8 cellular contexts compared by ENCODE assay signal in the genomic region with DNA sequence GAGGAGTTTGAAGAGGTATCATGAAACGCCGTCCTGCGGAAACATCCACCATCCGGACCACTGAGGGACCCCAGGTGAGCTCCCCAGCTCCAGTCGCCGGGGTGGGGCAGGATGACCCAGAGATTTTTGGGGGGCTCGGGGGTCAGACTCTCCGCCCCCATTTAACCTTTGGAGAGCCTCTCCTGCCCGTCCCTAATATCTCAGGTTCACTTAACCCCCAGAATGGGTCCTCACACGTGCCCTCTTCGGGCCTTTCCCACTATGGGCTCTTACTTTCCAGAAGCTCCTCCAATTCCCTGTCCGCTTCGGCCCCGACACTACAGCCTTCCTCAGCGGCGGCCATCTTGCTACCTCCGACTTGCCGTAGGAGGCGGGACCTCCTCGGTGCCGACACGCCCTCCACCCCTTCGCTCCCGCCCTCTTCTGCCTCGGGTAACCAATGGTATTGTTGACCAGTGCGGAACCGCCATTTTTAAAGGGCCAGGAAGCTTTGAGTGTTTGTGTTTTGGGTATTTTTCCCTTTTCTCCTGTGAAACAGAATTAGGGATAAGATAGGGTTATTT. TPM values are rescaled to one million over a fixed set of nuclear protein-coding genes. Genes with fewer than 3 reads are reported as not detected.
DNase-seq lines count a peak whose midpoint lies in the region; ATAC-seq, FAIRE-seq and TF ChIP-seq lines count a peak whose summit lies in the region.

A gene with protein sequence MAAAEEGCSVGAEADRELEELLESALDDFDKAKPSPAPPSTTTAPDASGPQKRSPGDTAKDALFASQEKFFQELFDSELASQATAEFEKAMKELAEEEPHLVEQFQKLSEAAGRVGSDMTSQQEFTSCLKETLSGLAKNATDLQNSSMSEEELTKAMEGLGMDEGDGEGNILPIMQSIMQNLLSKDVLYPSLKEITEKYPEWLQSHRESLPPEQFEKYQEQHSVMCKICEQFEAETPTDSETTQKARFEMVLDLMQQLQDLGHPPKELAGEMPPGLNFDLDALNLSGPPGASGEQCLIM (minus strand): TSS at position 352 of the 563 bp plus-strand sequence. CDS start 9 bp downstream, at position 343.

- peak within 1 kb of the TSS; percentile 94 for H3K4me3 ChIP-seq in OCI-LY3 (ENCODE audit: low read length)

- peak; percentile 95 for ATAC-seq in GM21515 (IDR thresholded peaks at IDR 0.05; ENCODE audit: unreplicated experiment)

- peak within 1 kb of the TSS; percentile 96 for H3K4me2 ChIP-seq in OCI-LY3 (ENCODE audit: low read length)

- peaks cover 13% of the 10 kb centered on the region for H3K4me1 ChIP-seq in OCI-LY3 (ENCODE audit: low read length)

- H3K27me3 Mint-ChIP-seq in mesothelial cell of epicardium (ENCODE audit: low read depth), result no peaks in the 10 kb centered on the region

- H3K27ac ChIP-seq in OCI-LY3 (ENCODE audit: low read length), result peak within 1 kb of the TSS; percentile 42

- H3K79me2 ChIP-seq in OCI-LY3 (ENCODE audit: low read length), result peaks cover 17% of the 10 kb centered on the region

- H3K27me3 ChIP-seq in OCI-LY3 (ENCODE audit: low read depth, low read length), result no peaks in the 10 kb centered on the region

- H3K9ac ChIP-seq in OCI-LY3 (ENCODE audit: low read length), result peak within 1 kb of the TSS; percentile 93

- H3K4me3 Mint-ChIP-seq in mesothelial cell of epicardium, result peak within 1 kb of the TSS; percentile 97

- peak within 1 kb of the TSS; percentile 91 for H3K27ac Mint-ChIP-seq in mesothelial cell of epicardium

- TF ChIP-seq CTCF in OCI-LY3 (IDR thresholded peaks at IDR 0.05; ENCODE audit: low read depth, low read length) (no peak), mesothelial cell of epicardium (IDR thresholded peaks at IDR 0.05; ENCODE audit: unreplicated experiment) (no peak)

- H3K9me3 ChIP-seq in OCI-LY3 (ENCODE audit: insufficient read depth, low read length), result no peaks in the 10 kb centered on the region

- H4K20me1 ChIP-seq in OCI-LY3 (ENCODE audit: insufficient read depth, low read length), result no peaks in the 10 kb centered on the region

- H3K36me3 ChIP-seq in OCI-LY3 (replicated peaks; ENCODE audit: low read depth, low read length), result peaks cover 25% of the 10 kb centered on the region

- no peaks in the 10 kb centered on the region for H3K9me3 Mint-ChIP-seq in mesothelial cell of epicardium

- peaks cover 21% of the 10 kb centered on the region for H3K4me1 Mint-ChIP-seq in mesothelial cell of epicardium

- peaks cover 25% of the 10 kb centered on the region for H3K36me3 Mint-ChIP-seq in mesothelial cell of epicardium

- DNase-seq in D341Med (ENCODE audit: low spot score) (peak; percentile 99), HuH-7 (ENCODE audit: low spot score) (peak; percentile 76), mesothelial cell of epicardium (ENCODE audit: low spot score in 2 of 2, unreplicated experiment in 2 of 2) (peak; percentile 88 to 95)
- peak; percentile 95 for DNase-seq in activated CD8-positive, alpha-beta memory T cell treated with anti-CD3 and anti-CD28 coated beads, Interleukin-2, amount 50 U/mL, for 48 hours
- peak; percentile 87 for DNase-seq in stimulated activated CD8-positive, alpha-beta memory T cell treated with anti-CD3 and anti-CD28 coated beads, Interleukin-15, amount 100 ng/mL, for 48 hours (ENCODE audit: low read depth in 2 of 2)

- FAIRE-seq in endometrium (lab: Jason Lieb, UNC), result peak; percentile 95

- peak within 1 kb of the TSS; percentile 83 for H2AFZ ChIP-seq in OCI-LY3 (ENCODE audit: low read depth, low read length)

RNA-seq across cellular contexts. Expression of the gene that starts here (rescaled TPM):
- 50.9 to 53.0 TPM (median 52.8 TPM) in 3 replicates for total RNA-seq in mesothelial cell of epicardium

Comparison
In these comparisons a context has a peak if more than half of its experiments do, and no peak if none do; other contexts are left out.
1. Peak in every context shown above with its lines: DNase-seq, ATAC-seq, H3K4me3 ChIP-seq and H3K27ac ChIP-seq.